30 cellular contexts compared by ENCODE assay signal in genomic region chr1:73671530-73671929, GRCh38.
A peak's percentile ranks its signal among the peaks of the same experiment; 100 is the strongest.
DNase-seq lines count a peak whose midpoint lies in the region; ATAC-seq, FAIRE-seq and TF ChIP-seq lines count a peak whose summit lies in the region.
"Had no signal": no experiment of that assay in that cellular context is flagged by ENCODE, and none has a peak within 500 bp of the region (broad histone marks: within the 10 kb centered on the region; RNA-seq: fewer than 3 reads in every experiment).

No MANE protein-coding gene starts in this region.

- H3K27ac ChIP-seq in HepG2 (ENCODE audit: extremely low read length, insufficient read depth, low read length) (no peak overlapping the region), right lobe of liver (no peak overlapping the region), HEK293 (ENCODE audit: extremely low read depth, low read depth, low read length) (no peak overlapping the region)
- H3K27ac ChIP-seq: 22Rv1; A549; BLaER1; BLaER1 treated with 17β-estradiol and CSF1 and Interleukin-3, amounts not matched to agents 10 nM and 100 nM; C4-2B had no signal

- CTCF ChIA-PET in HepG2 (lab: Yijun Ruan, JAX; ENCODE audit: low intra/inter-chr PET ratio, low total read pairs) (no interaction called here), HEK293 (lab: Yijun Ruan, JAX) (no interaction called here)

- intact Hi-C loops in HepG2 (cut with micrococcal nuclease; ENCODE audit: unreplicated experiment) (no loop called here), right lobe of liver (cut with DNase I) (no loop called here)

- ATAC-seq in HepG2 (no peak), right lobe of liver (no peak), HG03135 (IDR thresholded peaks at IDR 0.05; ENCODE audit: unreplicated experiment) (no peak)
- ATAC-seq: A549; CD8-positive, alpha-beta T cell had no signal

- no peaks in the 10 kb centered on the region for H3K79me2 ChIP-seq in HepG2 (ENCODE audit: insufficient read depth, low read length)

- DNase-seq in HepG2 (ENCODE audit: low spot score): no peak
- no peak for DNase-seq in right lobe of liver
- DNase-seq: 8988T; ACHN; AML-193; BE2C; C1 segment of cervical spinal cord; Caco-2; Calu3; CD4-positive, alpha-beta memory T cell; CD4-positive, alpha-beta T cell; CD4-positive, CD25-positive, alpha-beta regulatory T cell; CD8-positive, alpha-beta memory T cell; CD8-positive, alpha-beta T cell; COR-L47; DMS 273 treated with DMSO at 0.1 percent for 48 hours; DMS153; DMS53; DMS79; DMS79 treated with DMSO at 0.1 percent for 48 hours; DND-41; EL had no signal

- H3K4me1 ChIP-seq in HepG2 (ENCODE audit: insufficient read depth, low read length) (no peaks in the 10 kb centered on the region), right lobe of liver (no peaks in the 10 kb centered on the region), HEK293 (ENCODE audit: control insufficient read depth, insufficient read depth, low read length) (no peaks in the 10 kb centered on the region)
- H3K4me1 ChIP-seq: A549; BE2C; BLaER1; BLaER1 treated with 17β-estradiol and CSF1 and Interleukin-3, amounts not matched to agents 10 nM and 100 nM; Caco-2 had no signal

- H3K36me3 ChIP-seq in HepG2 (replicated peaks in 1 of 2; ENCODE audit: control insufficient read depth in 1 of 2, insufficient read depth in 2 of 2, low read length in 2 of 2) (no peaks in the 10 kb centered on the region), right lobe of liver (no peaks in the 10 kb centered on the region), HEK293 (ENCODE audit: control insufficient read depth in 2 of 2, insufficient read depth in 1 of 2, low read length in 2 of 2) (no peaks in the 10 kb centered on the region)
- H3K36me3 ChIP-seq: BE2C; BLaER1; BLaER1 treated with 17β-estradiol and CSF1 and Interleukin-3, amounts not matched to agents 10 nM and 100 nM had no signal

- H4K20me1 ChIP-seq in HepG2 (ENCODE audit: insufficient read depth, low read length): no peaks in the 10 kb centered on the region
- H4K20me1 ChIP-seq: BLaER1; BLaER1 treated with 17β-estradiol and CSF1 and Interleukin-3, amounts not matched to agents 10 nM and 100 nM had no signal

- H3K9ac ChIP-seq in HepG2 (ENCODE audit: insufficient read depth, low read depth, low read length): no peak overlapping the region
- H3K9ac ChIP-seq: BLaER1; BLaER1 treated with 17β-estradiol and CSF1 and Interleukin-3, amounts not matched to agents 10 nM and 100 nM had no signal

- FAIRE-seq in HepG2 (lab: Jason Lieb, UNC): no peak
- FAIRE-seq: A549, D721Med had no signal

- H3K4me3 ChIP-seq in HepG2 (replicated peaks in 1 of 3; ENCODE audit: insufficient read depth in 1 of 3, low read depth in 2 of 3, low read length in 3 of 3) (no peak overlapping the region), right lobe of liver (no peak overlapping the region), HEK293 (ENCODE audit: low read depth, low read length) (no peak overlapping the region)
- H3K4me3 ChIP-seq: A549; BLaER1; BLaER1 treated with 17β-estradiol and CSF1 and Interleukin-3, amounts not matched to agents 10 nM and 100 nM had no signal

- H3K27me3 ChIP-seq in HepG2 (ENCODE audit: control insufficient read depth in 1 of 2, insufficient read depth in 2 of 2, low read length in 2 of 2) (no peaks in the 10 kb centered on the region), right lobe of liver (no peaks in the 10 kb centered on the region)
- H3K27me3 ChIP-seq: BE2C; BLaER1; BLaER1 treated with 17β-estradiol and CSF1 and Interleukin-3, amounts not matched to agents 10 nM and 100 nM had no signal

- TF ChIP-seq CTCF in HepG2 (CRISPR knock-in tag; IDR thresholded peaks at IDR 0.05) (no peak), right lobe of liver (IDR thresholded peaks at IDR 0.05) (no peak), HEK293 (tag by site-specific recombination; IDR thresholded peaks at IDR 0.05) (no peak)

- peaks cover 19% of the 10 kb centered on the region for H3K9me3 ChIP-seq in HepG2 (ENCODE audit: low read length)
- H3K9me3 ChIP-seq in right lobe of liver: no peaks in the 10 kb centered on the region
- H3K9me3 ChIP-seq in HEK293 (ENCODE audit: control insufficient read depth, insufficient read depth, low read depth, low read length): no peaks in the 10 kb centered on the region
- H3K9me3 ChIP-seq: A549, BE2C, BLaER1, Caco-2 had no signal

- H3K4me2 ChIP-seq in HepG2 (ENCODE audit: low read depth, low read length): no peak overlapping the region
- H3K4me2 ChIP-seq: A549; BLaER1; BLaER1 treated with 17β-estradiol and CSF1 and Interleukin-3, amounts not matched to agents 10 nM and 100 nM had no signal

- POLR2A ChIA-PET in HepG2 (lab: Yijun Ruan, JAX): no interaction called here
- POLR2A ChIA-PET in HEK293 (lab: Yijun Ruan, JAX): no interaction called here

- WGBS in HepG2 (ENCODE audit: low lambda C conversion rate): 4% methylated on average over 1 of the region's 1 CpG
- 40% methylated on average over 1 of the region's 1 CpG for WGBS in right lobe of liver (ENCODE audit: insufficient coverage, low coverage, low lambda C conversion rate, missing lambda C conversion rate)

- in situ Hi-C loops in HepG2 (cut with HindIII; ENCODE audit: extremely low pct_ligation_motif_present, low pct_unique_long_range_greater_than_20kb): no loop called here

- no peak overlapping the region for H2AFZ ChIP-seq in HepG2 (ENCODE audit: low read length)

- no TSS peak for BruUV-seq in HepG2 (replicated peaks; lab: Mats Ljungman, UMichigan)

- TF ChIP-seq EP300 in HepG2 (IDR thresholded peaks at IDR 0.05; ENCODE audit: low read depth in 2 of 2, low read length in 2 of 2) (no peak), HepG2 (CRISPR knock-in tag; IDR thresholded peaks at IDR 0.05; ENCODE audit: borderline replicate concordance) (no peak)

- TF ChIP-seq POLR2A in HepG2 (IDR thresholded peaks at IDR 0.05; ENCODE audit: insufficient read depth in 1 of 2, low read depth in 2 of 2, low read length in 2 of 2): no peak
- TF ChIP-seq POLR2A in right lobe of liver (IDR thresholded peaks at IDR 0.05): no peak

- no peak for TF ChIP-seq RAD21 in HepG2 (CRISPR knock-in tag; IDR thresholded peaks at IDR 0.05)

TF ChIP-seq in HepG2, 621 proteins besides CTCF, POLR2A, EP300 and RAD21:
- TF ChIP-seq ATF7 (IDR thresholded peaks at IDR 0.05): peak; percentile 54; the same call in 1 of the 2 replicates
- TF ChIP-seq ATF7 (CRISPR knock-in tag; IDR thresholded peaks at IDR 0.05): no peak
- TF ChIP-seq ZNF674 (CRISPR knock-in tag; IDR thresholded peaks at IDR 0.05; ENCODE audit: low read depth): no peak
TF ChIP-seq in HepG2: peak in this region for 1.

TF ChIP-seq in HEK293, 187 proteins besides CTCF, POLR2A, EP300 and RAD21:
- TF ChIP-seq REST (tag by site-specific recombination; IDR thresholded peaks at IDR 0.05) (no peak), ATF2 (tag by site-specific recombination; IDR thresholded peaks at IDR 0.05; ENCODE audit: low read depth) (peak; percentile 57)

Comparison
In these comparisons a context has a peak if more than half of its experiments do, and no peak if none do; other contexts are left out.
1. Of the 63 proteins assayed by ChIP-seq in both HepG2 and HEK293: peak only in HepG2: none; only in HEK293: ATF2; in both: none; in neither: 62.